In genomic region chr9:86639899-86640379, GRCh38 we compare ENCODE assay signal across 14 cellular contexts.
DNase-seq lines count a peak whose midpoint lies in the region; ATAC-seq and TF ChIP-seq lines count a peak whose summit lies in the region.
"Had no signal": no experiment of that assay in that cellular context is flagged by ENCODE, and none has a peak within 500 bp of the region (broad histone marks: within the 10 kb centered on the region; RNA-seq: fewer than 3 reads in every experiment).

No MANE protein-coding gene starts in this region.

- H3K27ac Mint-ChIP-seq in Calu3 (ENCODE audit: unreplicated experiment) (no peak overlapping the region), endodermal cell (no peak overlapping the region)
- H3K27ac Mint-ChIP-seq: dendritic cell treated with granulocyte-macrophage colony-stimulating factor and Interleukin-4, amounts not matched to agents 40 ng/mL and 50 ng/mL, for 4 days; stimulated activated naive CD8-positive, alpha-beta T cell treated with anti-CD3 and anti-CD28 coated beads, Interleukin-15, Interleukin-2, amounts not matched to agents 100 ng/mL and 50 ng/mL, for 24 hours had no signal

- no peak overlapping the region for H3K9ac ChIP-seq in endodermal cell (ENCODE audit: extremely low read depth, low read length, poor library complexity, severe bottlenecking)

- peaks cover 6% of the 10 kb centered on the region for H3K4me1 ChIP-seq in endodermal cell (ENCODE audit: control insufficient read depth, insufficient read depth, low read length)
- H3K4me1 ChIP-seq in osteoblast (ENCODE audit: insufficient read depth, low read length) = no peaks in the 10 kb centered on the region

- no peaks in the 10 kb centered on the region for H4K20me1 ChIP-seq in osteoblast (ENCODE audit: insufficient read depth, low read length)

- no peak overlapping the region for H3K4me2 ChIP-seq in osteoblast (ENCODE audit: insufficient read depth, low read length)

- H3K27me3 Mint-ChIP-seq in Calu3 (ENCODE audit: unreplicated experiment) = peaks cover 14% of the 10 kb centered on the region
- no peaks in the 10 kb centered on the region for H3K27me3 Mint-ChIP-seq in endodermal cell (ENCODE audit: insufficient read depth)

- no peak overlapping the region for H2AFZ ChIP-seq in osteoblast (ENCODE audit: low read length)

- H3K36me3 Mint-ChIP-seq in Calu3 (ENCODE audit: insufficient read depth, unreplicated experiment) (no peaks in the 10 kb centered on the region), endodermal cell (ENCODE audit: low read depth) (no peaks in the 10 kb centered on the region)

- H3K4me1 Mint-ChIP-seq in Calu3 (ENCODE audit: low read depth, unreplicated experiment) (peaks cover 9% of the 10 kb centered on the region), endodermal cell (peaks cover 29% of the 10 kb centered on the region)

- CTCF ChIA-PET in Calu3 (lab: Charles Lee) (interaction anchor here (0.6 kb wide), 1 partner anchor 611 kb away, joined by 9 read pairs; no protein-coding TSS in a partner anchor), GM10248 (lab: Yijun Ruan, JAX) (no interaction called here), RWPE1 (lab: Yijun Ruan, JAX) (no interaction called here)

- in situ Hi-C loops in G401 (cut with HindIII; ENCODE audit: low sequenced_read_pairs) = no loop called here

- peak; percentile 43 for DNase-seq in Calu3
- peak; percentile 87 for DNase-seq in LNCaP clone FGC (ENCODE audit: low read depth)
- DNase-seq in endodermal cell = peak; percentile 61
- DNase-seq in osteoblast (ENCODE audit: insufficient read length, low spot score, missing footprints) = no peak
- no peak for DNase-seq in G401 (ENCODE audit: low spot score)
- no peak for DNase-seq in GM10248 (ENCODE audit: extremely low spot score)
- DNase-seq in RWPE1 (ENCODE audit: low spot score) = no peak
- DNase-seq: COR-L47; NCI-H2227 treated with DMSO at 0.1 percent for 48 hours; stimulated activated CD4-positive, alpha-beta T cell treated with anti-CD3 and anti-CD28 coated beads, Interleukin-4, amount 100 ng/mL, for 4 hours; WERI-Rb-1 had no signal

- H3K79me2 ChIP-seq in osteoblast (ENCODE audit: insufficient read depth, low read length) = no peaks in the 10 kb centered on the region

- no peak overlapping the region for H3K4me3 Mint-ChIP-seq in Calu3 (ENCODE audit: low read depth, unreplicated experiment)
- no peak overlapping the region for H3K4me3 Mint-ChIP-seq in endodermal cell
- H3K4me3 Mint-ChIP-seq: dendritic cell treated with granulocyte-macrophage colony-stimulating factor and Interleukin-4, amounts not matched to agents 40 ng/mL and 50 ng/mL, for 4 days; stimulated activated naive CD8-positive, alpha-beta T cell treated with anti-CD3 and anti-CD28 coated beads, Interleukin-15, Interleukin-2, amounts not matched to agents 100 ng/mL and 50 ng/mL, for 24 hours had no signal

- POLR2A ChIA-PET in GM10248 (lab: Yijun Ruan, JAX) (no interaction called here), RWPE1 (lab: Yijun Ruan, JAX; ENCODE audit: low non-redundant PET) (interaction anchor here (0.6 kb wide), 1 partner anchor 344 kb away, joined by 3 read pairs; no protein-coding TSS in a partner anchor)

- intact Hi-C loops in Calu3 (cut with micrococcal nuclease; ENCODE audit: unreplicated experiment) = loop anchor here (10.0 kb wide), 1 partner anchor 305 kb away; the partner anchor contains the start of gene GAS1

- no peaks in the 10 kb centered on the region for H3K9me3 Mint-ChIP-seq in Calu3 (ENCODE audit: low read depth, unreplicated experiment)
- H3K9me3 Mint-ChIP-seq in endodermal cell = peaks cover 11% of the 10 kb centered on the region
- H3K9me3 Mint-ChIP-seq: dendritic cell treated with granulocyte-macrophage colony-stimulating factor and Interleukin-4, amounts not matched to agents 40 ng/mL and 50 ng/mL, for 4 days; stimulated activated naive CD8-positive, alpha-beta T cell treated with anti-CD3 and anti-CD28 coated beads, Interleukin-15, Interleukin-2, amounts not matched to agents 100 ng/mL and 50 ng/mL, for 24 hours had no signal

- H3K27me3 ChIP-seq in endodermal cell (ENCODE audit: control insufficient read depth, insufficient read depth, low read length, poor library complexity, severe bottlenecking) (no peaks in the 10 kb centered on the region), osteoblast (ENCODE audit: insufficient read depth, low read length) (no peaks in the 10 kb centered on the region)

- TF ChIP-seq CTCF in Calu3 (IDR thresholded peaks at IDR 0.05; ENCODE audit: unreplicated experiment) (peak; percentile 25), LNCaP clone FGC (IDR thresholded peaks at IDR 0.05; ENCODE audit: control insufficient read depth, extremely low read depth, insufficient read depth) (no peak), endodermal cell (conservative IDR thresholded peaks at IDR 0.05) (peak; percentile 67), osteoblast (IDR thresholded peaks at IDR 0.05; ENCODE audit: extremely low read depth, low read depth, low read length) (peak; percentile 15), GM10248 (IDR thresholded peaks at IDR 0.05; ENCODE audit: control extremely low read depth, extremely low read depth, low read depth, missing control alignments) (no peak), RWPE1 (conservative IDR thresholded peaks at IDR 0.05; ENCODE audit: low read depth) (no peak)

- H3K9me3 ChIP-seq in endodermal cell (ENCODE audit: control insufficient read depth, low read length) (peaks cover 9% of the 10 kb centered on the region), osteoblast (ENCODE audit: low read depth, low read length) (no peaks in the 10 kb centered on the region)

- WGBS in endodermal cell (ENCODE audit: insufficient coverage in 1 of 2, insufficient read length in 1 of 2), 2 experiments = 84 to 86% methylated on average over 1 to 5 of the region's 5 CpGs

- ATAC-seq in HG02678 (IDR thresholded peaks at IDR 0.05; ENCODE audit: unreplicated experiment) = no peak

- H3K27ac ChIP-seq in endodermal cell (ENCODE audit: low read depth, low read length) = no peak overlapping the region
- H3K27ac ChIP-seq in osteoblast (ENCODE audit: low read depth, low read length) = no peak overlapping the region
- H3K27ac ChIP-seq in RWPE1 = no peak overlapping the region
- H3K27ac ChIP-seq: WERI-Rb-1 had no signal

- no peak overlapping the region for H3K4me3 ChIP-seq in LNCaP clone FGC (ENCODE audit: low read depth, low read length)
- no peak overlapping the region for H3K4me3 ChIP-seq in endodermal cell (ENCODE audit: low read length)
- no peak overlapping the region for H3K4me3 ChIP-seq in osteoblast (ENCODE audit: insufficient read depth, low read length)

- no TSS peak for BruUV-seq in Calu3 (replicated peaks; lab: Mats Ljungman, UMichigan)

- H3K36me3 ChIP-seq in endodermal cell (ENCODE audit: control insufficient read depth, insufficient read depth, low read length) (no peaks in the 10 kb centered on the region), osteoblast (ENCODE audit: insufficient read depth, low read length) (no peaks in the 10 kb centered on the region)
- H3K36me3 ChIP-seq: WERI-Rb-1 had no signal

Comparison
In these comparisons a context has a peak if more than half of its experiments do, and no peak if none do; other contexts are left out.
1. DNase-seq: peak in Calu3 (single experiment), LNCaP clone FGC (single experiment) and endodermal cell (single experiment); none in osteoblast (single experiment), G401 (single experiment), GM10248 (single experiment) and RWPE1 (single experiment).
2. CTCF ChIP-seq: peak in Calu3 (single experiment), endodermal cell (single experiment) and osteoblast (single experiment); none in LNCaP clone FGC (single experiment), GM10248 (single experiment) and RWPE1 (single experiment).